1 cellular context compared by ENCODE assay signal in genomic region chr2:3200420-3200939, GRCh38.
TF ChIP-seq lines count a peak whose summit lies in the region.

No MANE protein-coding gene starts in this region.

TF ChIP-seq in H1, 55 proteins besides CTCF, POLR2A, EP300 and RAD21 (continued from another document):
- TF ChIP-seq MAX (IDR thresholded peaks at IDR 0.05) (no peak), KDM5A (IDR thresholded peaks at IDR 0.05; ENCODE audit: low read length) (no peak), TAF1 (IDR thresholded peaks at IDR 0.05; ENCODE audit: low read depth, low read length) (no peak)
